ENCODE assay signal across 14 cellular contexts in the genomic region with DNA sequence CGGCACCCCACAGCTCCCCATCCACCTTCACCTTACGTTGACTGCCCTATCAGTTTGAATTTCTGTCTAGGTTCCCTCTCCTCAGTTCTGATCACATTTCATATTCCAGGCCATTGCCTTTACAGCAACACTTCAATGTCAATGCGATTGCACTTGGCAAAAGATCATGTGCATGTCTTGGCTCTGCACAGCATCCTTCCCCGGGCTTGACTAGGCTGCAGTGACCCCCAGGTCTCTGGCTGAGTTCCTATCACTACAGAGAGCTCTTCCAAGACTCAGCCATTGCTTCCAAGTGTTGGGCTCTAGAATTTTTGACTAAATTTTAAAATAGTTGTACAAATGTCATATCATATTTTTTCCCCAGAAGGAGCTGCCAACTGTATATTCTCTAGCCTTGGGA.
DNase-seq lines count a peak whose midpoint lies in the region; ATAC-seq, FAIRE-seq and TF ChIP-seq lines count a peak whose summit lies in the region.
"Had no signal": no experiment of that assay in that cellular context is flagged by ENCODE, and none has a peak within 500 bp of the region (broad histone marks: within the 10 kb centered on the region; RNA-seq: fewer than 3 reads in every experiment).

No MANE protein-coding gene starts in this region.

- H3K36me3 Mint-ChIP-seq in stimulated activated naive B cell treated with anti-CD40 and anti-IgM and Interleukin-4, amounts not matched to agents 10 μg/mL and 1 μg/mL and 100 μg/mL, for 72 hours = no peaks in the 10 kb centered on the region
- H3K36me3 Mint-ChIP-seq: CD14-positive monocyte; CD4-positive, alpha-beta memory T cell had no signal

- FAIRE-seq in D721Med (lab: Jason Lieb, UNC) = peak; percentile 79
- FAIRE-seq: GM12878, H1 had no signal

- peak overlapping the region; percentile 3 for H3K27ac Mint-ChIP-seq in stimulated activated naive B cell treated with anti-CD40 and anti-IgM and Interleukin-4, amounts not matched to agents 10 μg/mL and 1 μg/mL and 100 μg/mL, for 72 hours
- H3K27ac Mint-ChIP-seq: CD14-positive monocyte; CD4-positive, alpha-beta memory T cell; H9 had no signal

- peaks cover 9 to 17% of the 10 kb centered on the region in 2 donors for H3K27me3 Mint-ChIP-seq in stimulated activated naive B cell treated with anti-CD40 and anti-IgM and Interleukin-4, amounts not matched to agents 10 μg/mL and 1 μg/mL and 100 μg/mL, for 72 hours

- H3K4me3 Mint-ChIP-seq in stimulated activated naive B cell treated with anti-CD40 and anti-IgM and Interleukin-4, amounts not matched to agents 10 μg/mL and 1 μg/mL and 100 μg/mL, for 72 hours = no peak overlapping the region
- H3K4me3 Mint-ChIP-seq: CD14-positive monocyte; CD4-positive, alpha-beta memory T cell; H9 had no signal

- TF ChIP-seq CTCF in D721Med (IDR thresholded peaks at IDR 0.05; ENCODE audit: insufficient read depth, missing control alignments) = no peak

- H3K4me1 Mint-ChIP-seq in stimulated activated naive B cell treated with anti-CD40 and anti-IgM and Interleukin-4, amounts not matched to agents 10 μg/mL and 1 μg/mL and 100 μg/mL, for 72 hours = peaks cover 0 to 2% of the 10 kb centered on the region in 2 donors
- H3K4me1 Mint-ChIP-seq: CD14-positive monocyte; CD4-positive, alpha-beta memory T cell had no signal

- CTCF ChIA-PET in HEK293T (lab: Yijun Ruan, JAX) = interaction anchor here (0.8 kb wide), 1 partner anchor 29 kb away, joined by 3 read pairs; no protein-coding TSS in a partner anchor

- ATAC-seq in left cardiac atrium = peak in 1 of 2 donors; percentile 51
- ATAC-seq in stimulated activated naive B cell treated with anti-CD40 and anti-IgM and Interleukin-4, amounts not matched to agents 10 μg/mL and 1 μg/mL and 100 μg/mL, for 72 hours (replicated peaks) = no peak
- ATAC-seq: GM12878 had no signal

- DNase-seq in left cardiac atrium (peak; percentile 38), cardiac septum (ENCODE audit: low spot score) (no peak), D721Med (ENCODE audit: insufficient read length, low spot score) (no peak), cerebellum (ENCODE audit: low spot score) (peak; percentile 67), HEK293T (ENCODE audit: extremely low spot score) (no peak), NCI-H526 (lab: John Stamatoyannopoulos, UW) (no peak)
- no peak for DNase-seq in stimulated activated naive B cell treated with anti-CD40 and anti-IgM and Interleukin-4, amounts not matched to agents 10 μg/mL and 1 μg/mL and 100 μg/mL, for 72 hours
- DNase-seq: 8988T; CD4-positive, alpha-beta memory T cell; DMS79 treated with DMSO at 0.1 percent for 48 hours; H9 had no signal

- H3K9me3 Mint-ChIP-seq in stimulated activated naive B cell treated with anti-CD40 and anti-IgM and Interleukin-4, amounts not matched to agents 10 μg/mL and 1 μg/mL and 100 μg/mL, for 72 hours = no peaks in the 10 kb centered on the region
- H3K9me3 Mint-ChIP-seq: H9 had no signal

- POLR2A ChIA-PET in HEK293T (lab: Yijun Ruan, JAX) = no interaction called here

- intact Hi-C loops in left cardiac atrium (cut with DNase I) (no loop called here), cardiac septum (cut with DNase I) (no loop called here)

TF ChIP-seq in HEK293T, 16 proteins besides CTCF, POLR2A, EP300 and RAD21:
- TF ChIP-seq, protein P1, sequence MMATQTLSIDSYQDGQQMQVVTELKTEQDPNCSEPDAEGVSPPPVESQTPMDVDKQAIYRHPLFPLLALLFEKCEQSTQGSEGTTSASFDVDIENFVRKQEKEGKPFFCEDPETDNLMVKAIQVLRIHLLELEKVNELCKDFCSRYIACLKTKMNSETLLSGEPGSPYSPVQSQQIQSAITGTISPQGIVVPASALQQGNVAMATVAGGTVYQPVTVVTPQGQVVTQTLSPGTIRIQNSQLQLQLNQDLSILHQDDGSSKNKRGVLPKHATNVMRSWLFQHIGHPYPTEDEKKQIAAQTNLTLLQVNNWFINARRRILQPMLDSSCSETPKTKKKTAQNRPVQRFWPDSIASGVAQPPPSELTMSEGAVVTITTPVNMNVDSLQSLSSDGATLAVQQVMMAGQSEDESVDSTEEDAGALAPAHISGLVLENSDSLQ (IDR thresholded peaks at IDR 0.05) = no peak
- TF ChIP-seq FOXA1 (IDR thresholded peaks at IDR 0.05) (no peak), TARDBP (IDR thresholded peaks at IDR 0.05) (no peak), ELF4 (IDR thresholded peaks at IDR 0.05) (no peak), FOXM1 (IDR thresholded peaks at IDR 0.05; ENCODE audit: borderline replicate concordance) (no peak), SP1 (IDR thresholded peaks at IDR 0.05) (no peak), ARNT (IDR thresholded peaks at IDR 0.05) (no peak), ZNF384 (IDR thresholded peaks at IDR 0.05) (no peak), NFRKB (IDR thresholded peaks at IDR 0.05) (no peak), HDGF (IDR thresholded peaks at IDR 0.05; ENCODE audit: borderline replicate concordance) (no peak), L3MBTL2 (conservative IDR thresholded peaks at IDR 0.05) (no peak), CTBP1 (IDR thresholded peaks at IDR 0.05; ENCODE audit: borderline replicate concordance) (no peak), SUZ12 (IDR thresholded peaks at IDR 0.05) (no peak), LEF1 (IDR thresholded peaks at IDR 0.05; ENCODE audit: borderline replicate concordance) (no peak), FOXK2 (IDR thresholded peaks at IDR 0.05) (no peak), BHLHE40 (IDR thresholded peaks at IDR 0.05; ENCODE audit: borderline replicate concordance) (no peak)

Comparison
In these comparisons a context has a peak if more than half of its experiments do, and no peak if none do; other contexts are left out.
1. DNase-seq: peak in left cardiac atrium (single experiment) and cerebellum (single experiment); none in cardiac septum (single experiment), D721Med (single experiment), stimulated activated naive B cell treated with anti-CD40 and anti-IgM and Interleukin-4, amounts not matched to agents 10 μg/mL and 1 μg/mL and 100 μg/mL, for 72 hours (single experiment), HEK293T (single experiment) and NCI-H526 (0 of 2).